In the genomic region with DNA sequence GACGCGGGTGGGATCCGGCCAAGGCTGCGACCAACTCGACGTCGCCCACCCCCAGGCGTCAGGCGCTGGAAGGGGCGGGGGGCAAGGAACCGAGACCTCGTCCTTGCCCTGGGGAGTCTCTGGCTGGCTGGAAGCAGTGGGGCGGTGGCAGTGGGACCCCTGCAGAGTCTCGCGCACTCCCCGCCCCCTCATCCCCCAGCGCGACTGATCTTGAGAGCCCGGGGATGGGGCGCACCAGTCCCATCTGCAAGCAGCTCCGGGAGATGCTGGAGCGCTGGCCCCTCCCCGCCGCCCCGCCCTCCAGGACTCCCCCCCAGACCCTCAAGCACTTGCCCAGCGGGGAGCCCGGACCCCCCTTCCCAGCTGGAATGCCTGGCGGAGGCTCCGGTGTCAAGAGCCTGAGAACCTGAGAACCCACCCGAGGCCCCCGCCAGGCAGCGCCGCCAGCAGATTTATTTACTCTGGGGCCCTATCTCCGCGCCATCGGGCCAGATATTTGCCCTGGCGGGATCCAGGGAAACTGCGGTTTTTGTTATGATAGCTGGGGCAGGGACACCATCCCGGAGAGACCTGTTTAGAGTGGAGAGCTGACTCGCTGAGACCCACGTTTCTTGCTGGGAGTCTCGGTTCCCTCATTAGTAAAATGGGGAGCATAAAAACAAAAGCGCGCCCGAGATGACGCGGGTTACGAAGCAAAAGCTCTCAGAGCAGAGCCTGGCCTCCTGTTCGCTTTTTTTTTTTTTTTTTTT, we compare ENCODE assay signal across 9 cellular contexts. TPM values are rescaled to one million over a fixed set of nuclear protein-coding genes. Genes with fewer than 3 reads are reported as not detected.
DNase-seq lines count a peak whose midpoint lies in the region; ATAC-seq and TF ChIP-seq lines count a peak whose summit lies in the region.
"Had no signal": no experiment of that assay in that cellular context is flagged by ENCODE, and none has a peak within 500 bp of the region (broad histone marks: within the 10 kb centered on the region; RNA-seq: fewer than 3 reads in every experiment).

No MANE protein-coding gene starts in this region.

- H3K9me3 Mint-ChIP-seq in CD4-positive, alpha-beta memory T cell, result peaks cover 0 to 54% (median 30%) of the 10 kb centered on the region in 8 donors

- no peak overlapping the region for H2AK5ac ChIP-seq in IMR-90 (ENCODE audit: low read depth, low read length)

- dilution Hi-C loops in IMR-90 (cut with HindIII; ENCODE audit: low sequenced_read_pairs, unreplicated experiment), result no loop called here

- peaks cover 4% of the 10 kb centered on the region for H3K27me3 ChIP-seq in CD4-positive, alpha-beta memory T cell (ENCODE audit: insufficient read depth, low read length)
- H3K27me3 ChIP-seq in IMR-90 (ENCODE audit: control insufficient read depth, insufficient read depth, low read length) (peaks cover 45% of the 10 kb centered on the region), muscle layer of colon (ENCODE audit: control insufficient read depth in 1 of 2, insufficient read depth in 2 of 2, low read length in 2 of 2) (peaks cover 5 to 21% of the 10 kb centered on the region in 2 donors)

- in situ Hi-C loops in IMR-90 (cut with MboI; ENCODE audit: low sequenced_read_pairs) (no loop called here), astrocyte of the cerebellum (cut with HindIII; ENCODE audit: low sequenced_read_pairs) (no loop called here), GM13977 (cut with MboI; ENCODE audit: low pct_unique_long_range_greater_than_20kb, low sequenced_read_pairs, unreplicated experiment) (no loop called here)

- H3K4me1 Mint-ChIP-seq in CD4-positive, alpha-beta memory T cell, result peaks cover 1 to 27% (median 16%) of the 10 kb centered on the region in 4 donors

- H3K18ac ChIP-seq in IMR-90 (ENCODE audit: low read depth, low read length), result no peak overlapping the region

- no peak overlapping the region for H3K14ac ChIP-seq in IMR-90 (replicated peaks; ENCODE audit: low read depth, low read length)

- no peak for TF ChIP-seq POLR2A in IMR-90 (IDR thresholded peaks at IDR 0.05; ENCODE audit: low read depth, low read length)

- H2BK20ac ChIP-seq in IMR-90 (ENCODE audit: low read depth, low read length), result no peak overlapping the region

- H4K5ac ChIP-seq in IMR-90 (ENCODE audit: low read depth, low read length), result no peak overlapping the region

- H3K4me3 ChIP-seq in CD4-positive, alpha-beta memory T cell (ENCODE audit: low read length in 2 of 2), result peak overlapping the region in 1 of 2 donors; percentile 32
- H3K4me3 ChIP-seq in IMR-90 (ENCODE audit: insufficient read depth, low read depth, low read length), result peak overlapping the region; percentile 38
- H3K4me3 ChIP-seq in astrocyte of the cerebellum (ENCODE audit: low read depth, low read length), result peak overlapping the region; percentile 18
- H3K4me3 ChIP-seq in muscle layer of colon (ENCODE audit: low read depth in 1 of 2, low read length in 2 of 2), result peak overlapping the region; percentile 32 to 45

- H3K27ac ChIP-seq in CD4-positive, alpha-beta memory T cell (ENCODE audit: low read depth, low read length), result no peak overlapping the region
- H3K27ac ChIP-seq in IMR-90 (ENCODE audit: insufficient read depth, low read length) (no peak overlapping the region), muscle layer of colon (ENCODE audit: low read depth, low read length) (no peak overlapping the region)

- H3K27me3 Mint-ChIP-seq in CD4-positive, alpha-beta memory T cell, result peaks cover 31 to 40% of the 10 kb centered on the region in 2 donors

- no peaks in the 10 kb centered on the region for H3K36me3 ChIP-seq in CD4-positive, alpha-beta memory T cell (ENCODE audit: insufficient read depth, low read length)
- H3K36me3 ChIP-seq in IMR-90 (ENCODE audit: control insufficient read depth, insufficient read depth, low read length), result no peaks in the 10 kb centered on the region
- H3K36me3 ChIP-seq in muscle layer of colon (ENCODE audit: insufficient read depth, low read length), result no peaks in the 10 kb centered on the region

- DNase-seq in CD4-positive, alpha-beta memory T cell, result no peak
- DNase-seq in IMR-90 (peak; percentile 12), astrocyte of the cerebellum (ENCODE audit: low read depth) (no peak), NCI-H128 (lab: John Stamatoyannopoulos, UW; ENCODE audit: unreplicated experiment) (no peak), islet precursor cell (no peak), GM13977 (ENCODE audit: low spot score) (no peak)

- no TSS peak for BruUV-seq in IMR-90 (replicated peaks; lab: Mats Ljungman, UMichigan)

- H3K56ac ChIP-seq in IMR-90 (ENCODE audit: extremely low read depth, insufficient read depth, low read length), result no peak overlapping the region

- peaks cover 0 to 9% of the 10 kb centered on the region in 2 donors for H3K9me3 ChIP-seq in CD4-positive, alpha-beta memory T cell (ENCODE audit: control insufficient read depth in 1 of 2, low read length in 2 of 2)
- H3K9me3 ChIP-seq in IMR-90 (ENCODE audit: control insufficient read depth, insufficient read depth, low read length), result peaks cover 32% of the 10 kb centered on the region
- H3K9me3 ChIP-seq in muscle layer of colon (ENCODE audit: low read length), result peaks cover 11% of the 10 kb centered on the region

- no peak overlapping the region for H2AK9ac ChIP-seq in IMR-90 (replicated peaks; ENCODE audit: low read depth, low read length, poor library complexity)

- H3K4me1 ChIP-seq in CD4-positive, alpha-beta memory T cell (ENCODE audit: insufficient read depth, low read length), result peaks cover 6% of the 10 kb centered on the region
- H3K4me1 ChIP-seq in IMR-90 (ENCODE audit: control insufficient read depth, insufficient read depth, low read length), result peaks cover 4% of the 10 kb centered on the region; the same call in 1 of the 2 replicates
- H3K4me1 ChIP-seq in muscle layer of colon (ENCODE audit: insufficient read depth, low read length), result no peaks in the 10 kb centered on the region

- peak overlapping the region in 4 of 7 donors; percentile 22 to 76 (median 44) for H3K27ac Mint-ChIP-seq in CD4-positive, alpha-beta memory T cell

- H3K4ac ChIP-seq in IMR-90 (ENCODE audit: low read depth, low read length), result no peak overlapping the region

- H2BK15ac ChIP-seq in IMR-90 (ENCODE audit: low read depth, low read length), result no peak overlapping the region

- no peak overlapping the region for H3K23ac ChIP-seq in IMR-90 (ENCODE audit: low read depth, low read length)

- CTCF ChIA-PET in CD4-positive, alpha-beta memory T cell (lab: Charles Lee; ENCODE audit: partially characterized antibody), result interaction anchor here (2.1 kb wide), 1 partner anchor 13 kb away, joined by 8 read pairs; no protein-coding TSS in a partner anchor
- CTCF ChIA-PET in IMR-90 (lab: Yijun Ruan, JAX), result no interaction called here

- no peaks in the 10 kb centered on the region for H3K79me1 ChIP-seq in IMR-90 (ENCODE audit: low read depth in 1 of 2, low read length in 2 of 2)

- H3K9me1 ChIP-seq in IMR-90 (ENCODE audit: insufficient read depth, low read length), result no peaks in the 10 kb centered on the region

- intact Hi-C loops in CD4-positive, alpha-beta memory T cell (cut with micrococcal nuclease), result no loop called here
- intact Hi-C loops in IMR-90 (cut with micrococcal nuclease), result no loop called here

- peak; percentile 87 for ATAC-seq in IMR-90 (ENCODE audit: low read depth)
- ATAC-seq in HG02798 (IDR thresholded peaks at IDR 0.05; ENCODE audit: poor library complexity, unreplicated experiment), result no peak

- POLR2A ChIA-PET in CD4-positive, alpha-beta memory T cell (lab: Charles Lee; ENCODE audit: partially characterized antibody), result interaction anchor here (1.0 to 1.6 kb wide), 4 partner anchors 32 to 121 kb away, joined by 3 to 5 read pairs (median 4); no protein-coding TSS in a partner anchor
- POLR2A ChIA-PET in IMR-90 (lab: Charles Lee; ENCODE audit: unreplicated experiment), result no interaction called here

- TF ChIP-seq CTCF in IMR-90 (conservative IDR thresholded peaks at IDR 0.05; ENCODE audit: low read depth, low read length) (no peak), astrocyte of the cerebellum (IDR thresholded peaks at IDR 0.05; ENCODE audit: low read depth, low read length, missing control alignments) (no peak), GM13977 (IDR thresholded peaks at IDR 0.05; ENCODE audit: extremely low read depth, insufficient read depth, missing control alignments) (no peak)

- no peak overlapping the region for H4K91ac ChIP-seq in IMR-90 (ENCODE audit: insufficient read depth, low read depth, low read length)

- 0% methylated on average over 11 of the region's 49 CpGs; no CpG with 5 or more reads in 1 of the 2 experiments for WGBS in IMR-90 (ENCODE audit: extremely low coverage in 2 of 2, insufficient read length in 1 of 2), 2 experiments

- H2BK120ac ChIP-seq in IMR-90 (ENCODE audit: low read depth, low read length), result no peak overlapping the region

- peaks cover 4 to 7% of the 10 kb centered on the region in 2 donors for H3K36me3 Mint-ChIP-seq in CD4-positive, alpha-beta memory T cell

- H3K9ac ChIP-seq in IMR-90 (ENCODE audit: low read depth, low read length) (no peak overlapping the region), muscle layer of colon (ENCODE audit: low read length) (no peak overlapping the region)

- no peak overlapping the region for H4K8ac ChIP-seq in IMR-90 (ENCODE audit: low read depth in 2 of 2, low read length in 2 of 2)

- H2AFZ ChIP-seq in IMR-90 (replicated peaks; ENCODE audit: low read length, poor library complexity), result peak overlapping the region; percentile 73

- no peak for TF ChIP-seq RAD21 in IMR-90 (IDR thresholded peaks at IDR 0.05; ENCODE audit: low read length)

- no peaks in the 10 kb centered on the region for H4K20me1 ChIP-seq in IMR-90 (ENCODE audit: insufficient read depth, low read length)

- H2BK5ac ChIP-seq in IMR-90 (ENCODE audit: low read depth, low read length, poor library complexity, severe bottlenecking), result no peak overlapping the region

- peak overlapping the region; percentile 64 for H3K4me2 ChIP-seq in IMR-90 (ENCODE audit: low read depth, low read length)

- peak overlapping the region; percentile 80 to 91 (median 84) for H3K4me3 Mint-ChIP-seq in CD4-positive, alpha-beta memory T cell

TF ChIP-seq in IMR-90, 13 proteins besides CTCF, POLR2A, EP300 and RAD21 (continues in another document):
- TF ChIP-seq MAFK (IDR thresholded peaks at IDR 0.05; ENCODE audit: low read depth, low read length), result no peak

RNA-seq across cellular contexts. Expression of gene PRRT1B, which starts 1.2 kb away (rescaled TPM):
- not detected for total RNA-seq in CD4-positive, alpha-beta memory T cell
- polyA plus RNA-seq in CD4-positive, alpha-beta memory T cell, result not detected
- not detected in 2 replicates for total RNA-seq in IMR-90 (2012; rRNA removed)
- polyA plus RNA-seq in IMR-90 (2012; rRNA removed), result not detected in 2 replicates
- polyA plus RNA-seq in IMR-90 (2012; cell fraction: cytosol; rRNA removed), result not detected in 2 replicates
- not detected in 2 replicates for polyA plus RNA-seq in IMR-90 (2012; cell fraction: nucleus; rRNA removed; ENCODE audit: low replicate concordance)
- total RNA-seq: HT1080 had no signal

RNA-seq across cellular contexts. Expression of gene UCK1, which starts 15.4 kb away (rescaled TPM):
- total RNA-seq in CD4-positive, alpha-beta memory T cell, result 10 to 100 TPM; 36.1 to 39.7 TPM
- polyA plus RNA-seq in CD4-positive, alpha-beta memory T cell, result 10 to 100 TPM; 25.8 to 26.8 TPM
- 16.9 and 17.9 TPM in 2 replicates for total RNA-seq in IMR-90 (2012; rRNA removed)
- polyA plus RNA-seq in IMR-90 (2012; rRNA removed), result 21.4 and 22.5 TPM in 2 replicates
- polyA plus RNA-seq in IMR-90 (2012; cell fraction: cytosol; rRNA removed), result 18.6 and 21.7 TPM in 2 replicates
- polyA plus RNA-seq in IMR-90 (2012; cell fraction: nucleus; rRNA removed; ENCODE audit: low replicate concordance), result 27.1 and 45.1 TPM in 2 replicates

RNA-seq across cellular contexts. Expression of gene POMT1, which starts 43.8 kb away (rescaled TPM):
- 10 to 100 TPM; 52.1 to 58.5 TPM for total RNA-seq in CD4-positive, alpha-beta memory T cell
- polyA plus RNA-seq in CD4-positive, alpha-beta memory T cell, result 10 to 100 TPM; 15.6 to 17.4 TPM
- 24.2 and 25.0 TPM in 2 replicates for total RNA-seq in IMR-90 (2012; rRNA removed)
- polyA plus RNA-seq in IMR-90 (2012; rRNA removed), result 34.7 and 36.5 TPM in 2 replicates
- polyA plus RNA-seq in IMR-90 (2012; cell fraction: cytosol; rRNA removed), result 19.9 and 26.6 TPM in 2 replicates
- 182 and 232 TPM in 2 replicates for polyA plus RNA-seq in IMR-90 (2012; cell fraction: nucleus; rRNA removed; ENCODE audit: low replicate concordance)
